ENCODE assay signal across 1 cellular context in genomic region chr19:47144630-47145029, GRCh38.
A peak's percentile ranks its signal among the peaks of the same experiment; 100 is the strongest.
TF ChIP-seq lines count a peak whose summit lies in the region.

No MANE protein-coding gene starts in this region.

TF ChIP-seq in WTC11, 78 proteins besides CTCF, POLR2A, EP300 and RAD21:
- TF ChIP-seq ZNF121 (CRISPR knock-in tag; IDR thresholded peaks at IDR 0.05) (peak; percentile 82), ZNF232 (CRISPR knock-in tag; IDR thresholded peaks at IDR 0.05) (no peak)
TF ChIP-seq in WTC11: peak in this region for 1.
